Comparison of ENCODE assay signal across 16 cellular contexts in genomic region chr5:167626341-167627118, GRCh38.
DNase-seq lines count a peak whose midpoint lies in the region; ATAC-seq, FAIRE-seq and TF ChIP-seq lines count a peak whose summit lies in the region.
"Had no signal": no experiment of that assay in that cellular context is flagged by ENCODE, and none has a peak within 500 bp of the region (broad histone marks: within the 10 kb centered on the region; RNA-seq: fewer than 3 reads in every experiment).

No MANE protein-coding gene starts in this region.

- CTCF ChIA-PET in A549 (lab: Yijun Ruan, JAX), result interaction anchor here (0.6 to 1.2 kb wide), 3 partner anchors 9 to 1233 kb away, joined by 3 read pairs; no protein-coding TSS in a partner anchor
- CTCF ChIA-PET in IMR-90 (lab: Yijun Ruan, JAX), result interaction anchor here (0.6 kb wide), 1 partner anchor 28 kb away, joined by 3 read pairs; no protein-coding TSS in a partner anchor
- CTCF ChIA-PET in RWPE1 (lab: Yijun Ruan, JAX), result interaction anchor here (0.8 to 0.9 kb wide), 3 partner anchors 13 to 180 kb away, joined by 3 to 4 read pairs (median 3); no protein-coding TSS in a partner anchor

- H3K27ac ChIP-seq in A549 (no peak overlapping the region), IMR-90 (ENCODE audit: insufficient read depth, low read length) (no peak overlapping the region), RWPE1 (no peak overlapping the region), heart right ventricle (no peak overlapping the region)
- H3K27ac ChIP-seq: C4-2B had no signal

- H3K4me2 ChIP-seq in A549 (0 out of 3 replicates have a peak overlapping the region, but pooled peaks have one; percentile 11), IMR-90 (ENCODE audit: low read depth, low read length) (no peak overlapping the region)

- H3K23ac ChIP-seq in IMR-90 (ENCODE audit: low read depth, low read length), result no peak overlapping the region

- H3K79me1 ChIP-seq in IMR-90 (ENCODE audit: low read depth in 1 of 2, low read length in 2 of 2), result no peaks in the 10 kb centered on the region

- no peak overlapping the region for H2AK5ac ChIP-seq in IMR-90 (ENCODE audit: low read depth, low read length)

- in situ Hi-C loops in IMR-90 (cut with MboI; ENCODE audit: low sequenced_read_pairs), result no loop called here

- no peak overlapping the region for H3K9ac ChIP-seq in IMR-90 (ENCODE audit: low read depth, low read length)

- no TSS peak for BruUV-seq in IMR-90 (replicated peaks; lab: Mats Ljungman, UMichigan)

- H3K56ac ChIP-seq in IMR-90 (ENCODE audit: extremely low read depth, insufficient read depth, low read length), result no peak overlapping the region

- no peak for TF ChIP-seq CTCF in A549 (IDR thresholded peaks at IDR 0.05)
- no peak for TF ChIP-seq CTCF in IMR-90 (conservative IDR thresholded peaks at IDR 0.05; ENCODE audit: low read depth, low read length)
- TF ChIP-seq CTCF in RWPE1 (conservative IDR thresholded peaks at IDR 0.05; ENCODE audit: low read depth), result no peak
- no peak for TF ChIP-seq CTCF in heart right ventricle (IDR thresholded peaks at IDR 0.05)

- dilution Hi-C loops in IMR-90 (cut with HindIII; ENCODE audit: low sequenced_read_pairs, unreplicated experiment), result no loop called here

- intact Hi-C loops in IMR-90 (cut with micrococcal nuclease), result no loop called here
- intact Hi-C loops in Right ventricle myocardium inferior (cut with DNase I), result no loop called here
- intact Hi-C loops in heart right ventricle (cut with DNase I), result no loop called here

- DNase-seq in A549 (ENCODE audit: low read depth in 1 of 2, low spot score in 1 of 2) (no peak), IMR-90 (peak; percentile 31), astrocyte of the hippocampus (ENCODE audit: low read depth, low spot score) (peak; percentile 69), iris pigment epithelial cell (ENCODE audit: low read depth) (peak; percentile 51), RWPE1 (ENCODE audit: low spot score) (no peak), Right ventricle myocardium inferior (ENCODE audit: missing footprints) (no peak), heart right ventricle (no peak)
- DNase-seq: NCI-H1417, NCI-H1930, NCI-H510A treated with DMSO at 0.1 percent for 48 hours, RPMI8226 had no signal

- H3K4me3 ChIP-seq in A549 (no peak overlapping the region), IMR-90 (ENCODE audit: insufficient read depth, low read depth, low read length) (no peak overlapping the region), heart right ventricle (no peak overlapping the region)
- H3K4me3 ChIP-seq: GM12878 had no signal

- 0 out of 3 replicates have a peak, but pooled peaks cover 3% of the 10 kb centered on the region for H3K9me3 ChIP-seq in A549
- no peaks in the 10 kb centered on the region for H3K9me3 ChIP-seq in IMR-90 (ENCODE audit: control insufficient read depth, insufficient read depth, low read length)
- peaks cover 0 to 11% (median 0%) of the 10 kb centered on the region in 11 donors for H3K9me3 ChIP-seq in heart right ventricle

- peaks cover 4% of the 10 kb centered on the region; the same call in 1 of the 3 replicates for H3K4me1 ChIP-seq in A549
- H3K4me1 ChIP-seq in IMR-90 (ENCODE audit: control insufficient read depth, insufficient read depth, low read length), result no peaks in the 10 kb centered on the region
- no peaks in the 10 kb centered on the region for H3K4me1 ChIP-seq in heart right ventricle

- H4K8ac ChIP-seq in IMR-90 (ENCODE audit: low read depth in 2 of 2, low read length in 2 of 2), result no peak overlapping the region

- no peak overlapping the region for H4K5ac ChIP-seq in IMR-90 (ENCODE audit: low read depth, low read length)

- POLR2A ChIA-PET in A549 (lab: Yijun Ruan, JAX) (no interaction called here), IMR-90 (lab: Charles Lee; ENCODE audit: unreplicated experiment) (no interaction called here), RWPE1 (lab: Yijun Ruan, JAX; ENCODE audit: low non-redundant PET) (no interaction called here)

- H3K9me1 ChIP-seq in IMR-90 (ENCODE audit: insufficient read depth, low read length), result no peaks in the 10 kb centered on the region

- H3K27me3 ChIP-seq in IMR-90 (ENCODE audit: control insufficient read depth, insufficient read depth, low read length) (no peaks in the 10 kb centered on the region), heart right ventricle (no peaks in the 10 kb centered on the region)

- TF ChIP-seq RAD21 in A549 (conservative IDR thresholded peaks at IDR 0.05 in 1 of 2, IDR thresholded peaks at IDR 0.05 in 1 of 2) (no peak), IMR-90 (IDR thresholded peaks at IDR 0.05; ENCODE audit: low read length) (no peak)

- H2BK15ac ChIP-seq in IMR-90 (ENCODE audit: low read depth, low read length), result no peak overlapping the region

- no peak overlapping the region for H2BK20ac ChIP-seq in IMR-90 (ENCODE audit: low read depth, low read length)

- H3K14ac ChIP-seq in IMR-90 (replicated peaks; ENCODE audit: low read depth, low read length), result no peak overlapping the region

- H4K91ac ChIP-seq in IMR-90 (ENCODE audit: insufficient read depth, low read depth, low read length), result no peak overlapping the region

- 61% methylated on average over 8 of the region's 8 CpGs for WGBS in A549 (ENCODE audit: missing lambda C conversion rate)
- 80% methylated on average over 1 of the region's 8 CpGs; no CpG with 5 or more reads in 1 of the 2 experiments for WGBS in IMR-90 (ENCODE audit: extremely low coverage in 2 of 2, insufficient read length in 1 of 2), 2 experiments
- 73 to 86% methylated on average over 8 of the region's 8 CpGs for WGBS in heart right ventricle, 2 donors

- H2AFZ ChIP-seq in IMR-90 (replicated peaks; ENCODE audit: low read length, poor library complexity), result no peak overlapping the region

- no peaks in the 10 kb centered on the region for H4K20me1 ChIP-seq in IMR-90 (ENCODE audit: insufficient read depth, low read length)

- FAIRE-seq in A549 (lab: Jason Lieb, UNC), result no peak
- FAIRE-seq: A204.1, GM12878, H1 had no signal

- no peak for TF ChIP-seq POLR2A in A549 (IDR thresholded peaks at IDR 0.05; ENCODE audit: low read length)
- no peak for TF ChIP-seq POLR2A in IMR-90 (IDR thresholded peaks at IDR 0.05; ENCODE audit: low read depth, low read length)

- no peak overlapping the region for H2BK120ac ChIP-seq in IMR-90 (ENCODE audit: low read depth, low read length)

- no peak for TF ChIP-seq EP300 in A549 (IDR thresholded peaks at IDR 0.05)

- no peak overlapping the region for H3K4ac ChIP-seq in IMR-90 (ENCODE audit: low read depth, low read length)

- no peak overlapping the region for H2BK5ac ChIP-seq in IMR-90 (ENCODE audit: low read depth, low read length, poor library complexity, severe bottlenecking)

- H2AK9ac ChIP-seq in IMR-90 (replicated peaks; ENCODE audit: low read depth, low read length, poor library complexity), result no peak overlapping the region

- H3K18ac ChIP-seq in IMR-90 (ENCODE audit: low read depth, low read length), result no peak overlapping the region

- no peaks in the 10 kb centered on the region for H3K36me3 ChIP-seq in IMR-90 (ENCODE audit: control insufficient read depth, insufficient read depth, low read length)
- H3K36me3 ChIP-seq in heart right ventricle, result no peaks in the 10 kb centered on the region

- no peak for ATAC-seq in A549
- ATAC-seq in IMR-90 (ENCODE audit: low read depth), result no peak
- ATAC-seq in Right ventricle myocardium inferior, result no peak
- no peak for ATAC-seq in heart right ventricle
- no peak for ATAC-seq in GM21528 (IDR thresholded peaks at IDR 0.05; ENCODE audit: low FRiP score, unreplicated experiment)
- ATAC-seq: GM12878 had no signal

TF ChIP-seq in A549, 52 proteins besides CTCF, POLR2A, EP300 and RAD21:
- TF ChIP-seq HOXB13 (CRISPR knock-in tag; IDR thresholded peaks at IDR 0.05; ENCODE audit: low read depth) (no peak), HOXA7 (CRISPR knock-in tag; IDR thresholded peaks at IDR 0.05) (no peak), BHLHE40 (IDR thresholded peaks at IDR 0.05; ENCODE audit: low read depth, low read length) (no peak), EHMT2 (IDR thresholded peaks at IDR 0.05; ENCODE audit: low read depth) (no peak), HOXB5 (CRISPR knock-in tag; IDR thresholded peaks at IDR 0.05) (no peak), CHD4 (IDR thresholded peaks at IDR 0.05; ENCODE audit: borderline replicate concordance) (no peak)

TF ChIP-seq in IMR-90, 13 proteins besides CTCF, POLR2A, EP300 and RAD21:
- no peak for TF ChIP-seq SMC3 (IDR thresholded peaks at IDR 0.05; ENCODE audit: low read depth, low read length)
- no peak for TF ChIP-seq MAFK (IDR thresholded peaks at IDR 0.05; ENCODE audit: low read depth, low read length)
- TF ChIP-seq CHD1 (IDR thresholded peaks at IDR 0.05; ENCODE audit: low read depth, low read length), result no peak
- no peak for TF ChIP-seq RFX5 (IDR thresholded peaks at IDR 0.05; ENCODE audit: low read depth, low read length)
- TF ChIP-seq MXI1 (IDR thresholded peaks at IDR 0.05; ENCODE audit: borderline replicate concordance, low read depth, low read length), result no peak
- no peak for TF ChIP-seq FOS (IDR thresholded peaks at IDR 0.05; ENCODE audit: low read depth, low read length)
- no peak for TF ChIP-seq USF2 (IDR thresholded peaks at IDR 0.05; ENCODE audit: low read depth, low read length)
- no peak for TF ChIP-seq MAZ (IDR thresholded peaks at IDR 0.05; ENCODE audit: borderline replicate concordance, low read depth, low read length)
- TF ChIP-seq BHLHE40 (IDR thresholded peaks at IDR 0.05; ENCODE audit: low read depth, low read length), result no peak
- TF ChIP-seq ELK1 (IDR thresholded peaks at IDR 0.05; ENCODE audit: borderline replicate concordance, low read depth, low read length), result no peak
- TF ChIP-seq RCOR1 (IDR thresholded peaks at IDR 0.05; ENCODE audit: insufficient replicate concordance, low read length), result no peak
- TF ChIP-seq CEBPB (IDR thresholded peaks at IDR 0.05; ENCODE audit: low read depth, low read length), result no peak
- TF ChIP-seq NFE2L2 (IDR thresholded peaks at IDR 0.05; ENCODE audit: low read depth, low read length), result no peak

Comparison
In these comparisons a context has a peak if more than half of its experiments do, and no peak if none do; other contexts are left out.
1. DNase-seq: peak in IMR-90 (single experiment), astrocyte of the hippocampus (single experiment) and iris pigment epithelial cell (single experiment); none in A549 (0 of 2), RWPE1 (single experiment), Right ventricle myocardium inferior (single experiment) and heart right ventricle (0 of 2).